18 cellular contexts compared by ENCODE assay signal in genomic region chr2:188042412-188042811, GRCh38.
A peak's percentile ranks its signal among the peaks of the same experiment; 100 is the strongest.
DNase-seq lines count a peak whose midpoint lies in the region; ATAC-seq, FAIRE-seq and TF ChIP-seq lines count a peak whose summit lies in the region.
"Had no signal": no experiment of that assay in that cellular context is flagged by ENCODE, and none has a peak within 500 bp of the region (broad histone marks: within the 10 kb centered on the region; RNA-seq: fewer than 3 reads in every experiment).

No MANE protein-coding gene starts in this region.

- no peak for ATAC-seq in HG03342 (IDR thresholded peaks at IDR 0.05; ENCODE audit: unreplicated experiment)
- ATAC-seq in HG02763 (IDR thresholded peaks at IDR 0.05; ENCODE audit: unreplicated experiment): no peak
- ATAC-seq: activated T-helper 17 cell treated with anti-CD3 and anti-CD28 coated beads, Interleukin-2, amount 50 U/mL, for 72 hours; gastroesophageal sphincter; left ventricle myocardium superior had no signal

- H3K27me3 ChIP-seq in breast epithelium (no peaks in the 10 kb centered on the region), astrocyte (ENCODE audit: insufficient read depth, low read length) (no peaks in the 10 kb centered on the region)
- H3K27me3 ChIP-seq: gastroesophageal sphincter, ovary had no signal

- no peak overlapping the region for H3K4me2 ChIP-seq in astrocyte (ENCODE audit: low read length)

- H4K20me1 ChIP-seq in astrocyte (ENCODE audit: insufficient read depth, low read length): no peaks in the 10 kb centered on the region

- TF ChIP-seq CTCF in MCF 10A (IDR thresholded peaks at IDR 0.05; ENCODE audit: unreplicated experiment): no peak
- no peak for TF ChIP-seq CTCF in breast epithelium (IDR thresholded peaks at IDR 0.05)
- TF ChIP-seq CTCF in astrocyte (IDR thresholded peaks at IDR 0.05; ENCODE audit: insufficient read depth, low read depth, low read length): no peak

- H2AFZ ChIP-seq in astrocyte (ENCODE audit: low read depth, low read length): no peak overlapping the region

- no peak for TF ChIP-seq POLR2A in breast epithelium (IDR thresholded peaks at IDR 0.05)

- POLR2A ChIA-PET in MCF 10A (lab: Yijun Ruan, JAX): interaction anchor here (1.2 kb wide), 1 partner anchor 251 kb away, joined by 4 read pairs; no protein-coding TSS in a partner anchor

- H3K4me1 Mint-ChIP-seq in MCF 10A (ENCODE audit: insufficient read depth, unreplicated experiment) (peaks cover 7% of the 10 kb centered on the region), astrocyte (ENCODE audit: low read depth, unreplicated experiment) (peaks cover 10% of the 10 kb centered on the region)
- H3K4me1 Mint-ChIP-seq: activated T-helper 17 cell treated with anti-CD3 and anti-CD28 coated beads, Interleukin-2, amount 50 U/mL, for 72 hours had no signal

- CTCF ChIA-PET in MCF 10A (lab: Yijun Ruan, JAX): no interaction called here

- H3K4me3 Mint-ChIP-seq in MCF 10A (ENCODE audit: unreplicated experiment) (no peak overlapping the region), astrocyte (ENCODE audit: unreplicated experiment) (no peak overlapping the region)
- H3K4me3 Mint-ChIP-seq: activated T-helper 17 cell treated with anti-CD3 and anti-CD28 coated beads, Interleukin-2, amount 50 U/mL, for 72 hours; T-helper 1 cell treated with Interleukin-12 subunit alpha and Interleukin-12 subunit beta and Interleukin-4 antibody, amounts not matched to agents 30 μg/mL and 1 μg/mL, for 36 hours had no signal

- H3K27ac ChIP-seq in breast epithelium (no peak overlapping the region), astrocyte (ENCODE audit: low read depth, low read length) (no peak overlapping the region)
- H3K27ac ChIP-seq: gastroesophageal sphincter, ovary had no signal

- H3K9ac ChIP-seq in astrocyte (ENCODE audit: low read length): no peak overlapping the region

- H3K4me1 ChIP-seq in breast epithelium: no peaks in the 10 kb centered on the region
- H3K4me1 ChIP-seq in astrocyte (ENCODE audit: insufficient read depth, low read length): peaks cover 6% of the 10 kb centered on the region
- H3K4me1 ChIP-seq: gastroesophageal sphincter had no signal

- DNase-seq in MCF 10A (ENCODE audit: unreplicated experiment) (peak; percentile 53), breast epithelium (ENCODE audit: low spot score in 2 of 2) (no peak), astrocyte (ENCODE audit: low read depth) (peak; percentile 85), glomerular endothelial cell (ENCODE audit: extremely low read depth, low read depth, low spot score) (peak; percentile 5), urothelium cell line (ENCODE audit: low spot score) (peak; percentile 4), cardiac septum (ENCODE audit: low spot score) (no peak)
- DNase-seq: activated CD4-positive, alpha-beta T cell treated with anti-CD3 and anti-CD28 coated beads for 48 hours; DMS79; left ventricle myocardium superior; NCI-H2081 treated with DMSO at 0.1 percent for 48 hours; ovary; stimulated activated CD8-positive, alpha-beta memory T cell treated with anti-CD3 and anti-CD28 coated beads, Interleukin-4, amount 100 ng/mL, for 48 hours had no signal

- H3K9me3 ChIP-seq in breast epithelium (no peaks in the 10 kb centered on the region), astrocyte (ENCODE audit: insufficient read depth, low read depth, low read length) (no peaks in the 10 kb centered on the region)
- H3K9me3 ChIP-seq: gastroesophageal sphincter, ovary had no signal

- H3K4me3 ChIP-seq in breast epithelium (no peak overlapping the region), astrocyte (ENCODE audit: insufficient read depth, low read depth, low read length) (no peak overlapping the region)
- H3K4me3 ChIP-seq: gastroesophageal sphincter, ovary had no signal

- H3K27ac Mint-ChIP-seq in MCF 10A (ENCODE audit: low read depth, unreplicated experiment) (no peak overlapping the region), astrocyte (ENCODE audit: unreplicated experiment) (no peak overlapping the region)
- H3K27ac Mint-ChIP-seq: activated T-helper 17 cell treated with anti-CD3 and anti-CD28 coated beads, Interleukin-2, amount 50 U/mL, for 72 hours; T-helper 1 cell treated with Interleukin-12 subunit alpha and Interleukin-12 subunit beta and Interleukin-4 antibody, amounts not matched to agents 30 μg/mL and 1 μg/mL, for 36 hours had no signal

- FAIRE-seq in astrocyte (lab: Jason Lieb, UNC) (no peak), urothelium cell line (lab: Jason Lieb, UNC) (no peak)
- FAIRE-seq: A204.1 had no signal

- H3K27me3 Mint-ChIP-seq in MCF 10A (ENCODE audit: insufficient read depth, unreplicated experiment) (no peaks in the 10 kb centered on the region), astrocyte (ENCODE audit: low read depth, unreplicated experiment) (no peaks in the 10 kb centered on the region)
- H3K27me3 Mint-ChIP-seq: activated T-helper 17 cell treated with anti-CD3 and anti-CD28 coated beads, Interleukin-2, amount 50 U/mL, for 72 hours had no signal

- H3K9me3 Mint-ChIP-seq in MCF 10A (ENCODE audit: unreplicated experiment) (no peaks in the 10 kb centered on the region), astrocyte (ENCODE audit: unreplicated experiment) (peaks cover 7% of the 10 kb centered on the region)
- H3K9me3 Mint-ChIP-seq: activated T-helper 17 cell treated with anti-CD3 and anti-CD28 coated beads, Interleukin-2, amount 50 U/mL, for 72 hours; T-helper 1 cell treated with Interleukin-12 subunit alpha and Interleukin-12 subunit beta and Interleukin-4 antibody, amounts not matched to agents 30 μg/mL and 1 μg/mL, for 36 hours had no signal

- no peaks in the 10 kb centered on the region for H3K79me2 ChIP-seq in astrocyte (ENCODE audit: insufficient read depth, low read length)

- intact Hi-C loops in MCF 10A (cut with micrococcal nuclease): no loop called here
- intact Hi-C loops in breast epithelium (cut with DNase I; ENCODE audit: low total_unique reads): no loop called here
- intact Hi-C loops in cardiac septum (cut with DNase I): no loop called here

- H3K36me3 Mint-ChIP-seq in MCF 10A (ENCODE audit: insufficient read depth, unreplicated experiment) (no peaks in the 10 kb centered on the region), astrocyte (ENCODE audit: low read depth, unreplicated experiment) (peaks cover 1% of the 10 kb centered on the region)

- BruUV-seq in MCF 10A (replicated peaks; lab: Mats Ljungman, UMichigan): no TSS peak

- H3K36me3 ChIP-seq in breast epithelium (no peaks in the 10 kb centered on the region), astrocyte (ENCODE audit: insufficient read depth, low read length) (no peaks in the 10 kb centered on the region)
- H3K36me3 ChIP-seq: gastroesophageal sphincter, ovary had no signal

Comparison
In these comparisons a context has a peak if more than half of its experiments do, and no peak if none do; other contexts are left out.
1. DNase-seq: peak in MCF 10A (single experiment), astrocyte (single experiment), glomerular endothelial cell (single experiment) and urothelium cell line (single experiment); none in breast epithelium (0 of 2) and cardiac septum (single experiment).